14 cellular contexts compared by ENCODE assay signal in the genomic region with DNA sequence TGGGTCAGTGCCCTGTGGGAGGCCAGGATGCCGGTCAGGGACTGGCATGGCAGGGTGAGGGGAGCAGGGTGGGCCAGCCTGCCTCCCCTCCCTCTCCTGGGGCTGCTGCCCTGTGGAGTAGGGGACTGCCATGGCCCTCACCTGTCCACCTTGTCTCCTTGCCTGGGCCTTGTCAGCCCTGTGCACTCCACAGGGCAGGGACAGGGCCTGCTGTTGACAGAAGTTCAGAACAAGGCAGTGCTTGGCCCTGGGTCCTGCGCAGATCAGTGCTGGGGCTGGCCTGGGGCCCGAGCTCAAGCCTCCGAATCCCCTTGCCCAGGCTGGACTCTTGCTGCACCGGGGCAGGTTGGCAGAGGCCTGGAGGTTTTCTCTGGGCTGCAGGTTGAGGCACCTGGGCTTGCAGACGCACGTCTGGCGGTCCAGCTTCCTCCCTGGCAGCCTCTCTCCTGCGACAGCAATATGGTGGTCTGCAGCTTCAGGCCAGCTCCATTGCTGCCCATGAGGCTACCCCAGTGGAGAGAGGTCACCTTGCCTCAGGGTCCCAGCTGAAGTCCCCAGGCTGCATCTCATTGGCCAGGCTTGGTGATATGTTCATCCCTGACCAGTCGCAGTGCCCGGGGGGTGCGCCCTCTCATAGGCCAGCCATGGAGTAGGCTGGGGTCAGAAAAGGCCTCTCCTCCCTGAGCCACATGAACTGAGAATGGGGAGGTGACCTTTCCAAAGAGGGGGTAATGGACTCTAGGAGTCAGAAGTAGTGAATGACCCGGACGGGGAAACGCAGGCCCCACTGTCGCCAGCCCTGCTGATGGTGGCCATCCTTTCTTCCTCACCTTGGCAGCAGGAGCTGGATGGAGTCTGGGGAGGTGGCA. TPM values are rescaled to one million over a fixed set of nuclear protein-coding genes. Genes with fewer than 3 reads are reported as not detected.
DNase-seq lines count a peak whose midpoint lies in the region; ATAC-seq, FAIRE-seq and TF ChIP-seq lines count a peak whose summit lies in the region.
"Had no signal": no experiment of that assay in that cellular context is flagged by ENCODE, and none has a peak within 500 bp of the region (broad histone marks: within the 10 kb centered on the region; RNA-seq: fewer than 3 reads in every experiment).

No MANE protein-coding gene starts in this region.

- no peaks in the 10 kb centered on the region for H3K9me3 Mint-ChIP-seq in CD8-positive, alpha-beta T cell
- H3K9me3 Mint-ChIP-seq: H9, memory B cell had no signal

- no peaks in the 10 kb centered on the region for H3K79me2 ChIP-seq in Loucy (ENCODE audit: insufficient read depth, low read length)
- H3K79me2 ChIP-seq in K562 (ENCODE audit: control insufficient read depth, insufficient read depth, low read length) = no peaks in the 10 kb centered on the region

- in situ Hi-C loops in K562 (cut with MboI) = no loop called here

- H3F3A ChIP-seq in Loucy (ENCODE audit: low read depth) = no peaks in the 10 kb centered on the region

- no peak for TF ChIP-seq RAD21 in K562 (CRISPR knock-in tag; conservative IDR thresholded peaks at IDR 0.05 in 1 of 2, IDR thresholded peaks at IDR 0.05 in 1 of 2)

- no peaks in the 10 kb centered on the region for H3K27me3 Mint-ChIP-seq in CD8-positive, alpha-beta T cell (ENCODE audit: low read depth)

- TF ChIP-seq EP300 in K562 (IDR thresholded peaks at IDR 0.05; ENCODE audit: low read length) = no peak

- H3K4me3 ChIP-seq in CD8-positive, alpha-beta T cell (ENCODE audit: low read depth, low read length) = no peak overlapping the region
- peak overlapping the region; percentile 20 for H3K4me3 ChIP-seq in Loucy (ENCODE audit: low read length, poor library complexity, severe bottlenecking)
- no peak overlapping the region for H3K4me3 ChIP-seq in K562
- peak overlapping the region in 1 of 2 experiments; percentile 41 for H3K4me3 ChIP-seq in neutrophil (ENCODE audit: low read depth in 1 of 2, low read length in 1 of 2)
- H3K4me3 ChIP-seq: skin epidermis had no signal

- peak overlapping the region; percentile 3; the same call in 1 of the 2 replicates for H2AFZ ChIP-seq in Loucy (ENCODE audit: low read length)
- peak overlapping the region; percentile 73 for H2AFZ ChIP-seq in K562 (ENCODE audit: low read depth, low read length)

- peaks cover 16% of the 10 kb centered on the region for H3K4me1 ChIP-seq in CD8-positive, alpha-beta T cell (ENCODE audit: insufficient read depth, low read length)
- H3K4me1 ChIP-seq in Loucy (ENCODE audit: insufficient read depth, low read length, poor library complexity, severe bottlenecking) (peaks cover 54% of the 10 kb centered on the region), K562 (replicated peaks in 1 of 2; ENCODE audit: control insufficient read depth in 2 of 2, insufficient read depth in 2 of 2, low read length in 2 of 2) (peaks cover 23 to 43% of the 10 kb centered on the region in 2 experiments), neutrophil (ENCODE audit: control insufficient read depth in 1 of 2, insufficient read depth in 1 of 2, low read depth in 1 of 2, low read length in 1 of 2) (peaks cover 22 to 60% of the 10 kb centered on the region in 2 experiments)

- H3K4me3 Mint-ChIP-seq in CD8-positive, alpha-beta T cell = peak overlapping the region; percentile 3
- H3K4me3 Mint-ChIP-seq: H9, memory B cell had no signal

- no peaks in the 10 kb centered on the region for H3K27me3 ChIP-seq in CD8-positive, alpha-beta T cell (ENCODE audit: insufficient read depth, low read length)
- H3K27me3 ChIP-seq in Loucy (ENCODE audit: insufficient read depth, low read length, poor library complexity, severe bottlenecking) (no peaks in the 10 kb centered on the region), K562 (ENCODE audit: control insufficient read depth in 2 of 2, insufficient read depth in 2 of 2, low read length in 2 of 2) (no peaks in the 10 kb centered on the region), neutrophil (no peaks in the 10 kb centered on the region)

- no peak overlapping the region for H3K27ac Mint-ChIP-seq in CD8-positive, alpha-beta T cell
- H3K27ac Mint-ChIP-seq: activated naive CD8-positive, alpha-beta T cell; memory B cell had no signal

- no peaks in the 10 kb centered on the region for H3K36me3 Mint-ChIP-seq in CD8-positive, alpha-beta T cell
- H3K36me3 Mint-ChIP-seq: activated naive CD8-positive, alpha-beta T cell; memory B cell had no signal

- H3K36me3 ChIP-seq in CD8-positive, alpha-beta T cell (ENCODE audit: insufficient read depth, low read length) = no peaks in the 10 kb centered on the region
- no peaks in the 10 kb centered on the region for H3K36me3 ChIP-seq in Loucy (ENCODE audit: insufficient read depth, low read length)
- no peaks in the 10 kb centered on the region for H3K36me3 ChIP-seq in K562 (ENCODE audit: control insufficient read depth, insufficient read depth, low read length)
- no peaks in the 10 kb centered on the region for H3K36me3 ChIP-seq in neutrophil

- intact Hi-C loops in CD8-positive, alpha-beta T cell (cut with DNase I, micrococcal nuclease) = no loop called here
- intact Hi-C loops in K562 (cut with micrococcal nuclease) (no loop called here), left colon (cut with DNase I, micrococcal nuclease) (no loop called here)

- peak overlapping the region; percentile 50 for H3K4me2 ChIP-seq in Loucy (ENCODE audit: low read depth, low read length, poor library complexity, severe bottlenecking)
- H3K4me2 ChIP-seq in K562 (ENCODE audit: insufficient read depth, low read length) = no peak overlapping the region

- no peak overlapping the region for H3K27ac ChIP-seq in CD8-positive, alpha-beta T cell (ENCODE audit: low read depth, low read length)
- H3K27ac ChIP-seq in K562 (ENCODE audit: extremely low read depth, low read depth, low read length) (no peak overlapping the region), neutrophil (peak overlapping the region; percentile 52)

- ATAC-seq in CD8-positive, alpha-beta T cell = no peak
- ATAC-seq in K562 (no peak), GM21723 (IDR thresholded peaks at IDR 0.05; ENCODE audit: unreplicated experiment) (no peak), left colon (no peak)

- CTCF ChIA-PET in CD8-positive, alpha-beta T cell (lab: Charles Lee) = no interaction called here
- CTCF ChIA-PET in K562 (lab: Yijun Ruan, JAX; ENCODE audit: low intra/inter-chr PET ratio) = no interaction called here

- H3K9me2 ChIP-seq in Loucy (replicated peaks; ENCODE audit: low read depth, low read length) = no peaks in the 10 kb centered on the region

- H3K9me1 ChIP-seq in K562 (ENCODE audit: control insufficient read depth, insufficient read depth, low read length) = no peaks in the 10 kb centered on the region

- H3K9ac ChIP-seq in Loucy (ENCODE audit: low read depth, low read length, poor library complexity, severe bottlenecking) (peak overlapping the region; percentile 54), K562 (ENCODE audit: insufficient read depth in 1 of 2, low read depth in 2 of 2, low read length in 2 of 2) (peak overlapping the region in 1 of 2 experiments; percentile 80; a peak in 2 of 4 replicates)

- no TSS peak for BruUV-seq in K562 (replicated peaks; lab: Mats Ljungman, UMichigan)

- H3K9me3 ChIP-seq in CD8-positive, alpha-beta T cell (ENCODE audit: low read length) = no peaks in the 10 kb centered on the region
- no peaks in the 10 kb centered on the region for H3K9me3 ChIP-seq in Loucy (ENCODE audit: insufficient read depth, low read depth, low read length)
- no peaks in the 10 kb centered on the region for H3K9me3 ChIP-seq in K562 (replicated peaks; ENCODE audit: control insufficient read depth, insufficient read depth, low read depth, low read length)
- no peaks in the 10 kb centered on the region for H3K9me3 ChIP-seq in neutrophil

- TF ChIP-seq POLR2A in K562 (conservative IDR thresholded peaks at IDR 0.05) = no peak

- POLR2A ChIA-PET in CD8-positive, alpha-beta T cell (lab: Charles Lee) = no interaction called here
- POLR2A ChIA-PET in K562 (lab: Yijun Ruan, JAX) = interaction anchor here (1.0 kb wide), 1 partner anchor 380 kb away, joined by 3 read pairs; no protein-coding TSS in a partner anchor

- 80% methylated on average over 11 of the region's 16 CpGs for WGBS in K562 (ENCODE audit: insufficient coverage, low coverage, missing lambda C conversion rate)

- H3K4me1 Mint-ChIP-seq in CD8-positive, alpha-beta T cell (ENCODE audit: low read depth) = peaks cover 6% of the 10 kb centered on the region

- H4K20me1 ChIP-seq in Loucy (ENCODE audit: insufficient read depth, low read length, poor library complexity, severe bottlenecking) = no peaks in the 10 kb centered on the region
- H4K20me1 ChIP-seq in K562 (replicated peaks; ENCODE audit: control insufficient read depth, insufficient read depth, low read length) = no peaks in the 10 kb centered on the region

- no peak for FAIRE-seq in K562 (lab: Jason Lieb, UNC)

- no peak for TF ChIP-seq CTCF in CD8-positive, alpha-beta T cell (IDR thresholded peaks at IDR 0.05)
- TF ChIP-seq CTCF in Loucy (conservative IDR thresholded peaks at IDR 0.05; ENCODE audit: low read length) (no peak), K562 (IDR thresholded peaks at IDR 0.05 in 2 of 3, conservative IDR thresholded peaks at IDR 0.05 in 1 of 3; ENCODE audit: insufficient read depth in 2 of 3, low read depth in 1 of 3, low read length in 3 of 3) (no peak), neutrophil (IDR thresholded peaks at IDR 0.05) (no peak)

- DNase-seq in CD8-positive, alpha-beta T cell = no peak
- DNase-seq in K562 (ENCODE audit: extremely low read depth in 1 of 4, low spot score in 3 of 4) = no peak
- DNase-seq in NCI-H146 (lab: John Stamatoyannopoulos, UW) = no peak
- no peak for DNase-seq in left colon
- no peak for DNase-seq in NCI-H1105 (lab: John Stamatoyannopoulos, UW)
- DNase-seq: H9, NCI-H1417, NCI-H2227 treated with DMSO at 0.1 percent for 48 hours had no signal

RNA-seq across cellular contexts. Expression of a gene that starts 21.5 kb away (rescaled TPM):
- 10 to 100 TPM; 50.2 to 54.6 TPM for total RNA-seq in CD8-positive, alpha-beta T cell
- total RNA-seq in K562 (2011; cell fraction: chromatin; rRNA removed; ENCODE audit: low replicate concordance) = 73.9 and 131 TPM in 2 replicates
- total RNA-seq in K562 (2011; cell fraction: nucleolus; rRNA removed) = 41.7 and 54.3 TPM in 2 replicates
- 82.8 and 110 TPM in 2 replicates for total RNA-seq in K562 (2011; cell fraction: nucleoplasm; rRNA removed)
- total RNA-seq in K562 (2014; rRNA removed) (30.2 and 41.1 TPM in 2 replicates), K562 (2014; rRNA removed; fragmentation: Illumina TruSeq; extraction: Trizol) (26.5 and 34.3 TPM in 2 replicates), K562 (2015; rRNA removed; fragmentation: Illumina TruSeq; extraction: Trizol) (34.2 and 37.0 TPM in 2 replicates), K562 (2021) (36.5 and 41.4 TPM in 2 replicates), left colon (10 to 100 TPM; 47.6 to 87.4 TPM)
- polyA plus RNA-seq in K562 (2011; rRNA removed) (21.1 and 24.3 TPM in 2 replicates), K562 (2014; fragmentation: Illumina TruSeq; extraction: Trizol) (22.6 and 30.2 TPM in 2 replicates), K562 (2014; fragmentation: Nextera tagmentation; extraction: Ambion mirVana) (1 to 10 TPM; 3.6 to 6.7 TPM), K562 (2014; rRNA removed) (34.7 and 34.8 TPM in 2 replicates)
- 14.9 and 18.8 TPM in 2 replicates for polyA plus RNA-seq in K562 (2011; cell fraction: cytosol; rRNA removed)
- polyA plus RNA-seq in K562 (2011; cell fraction: nucleus; rRNA removed) = 46.9 and 59.6 TPM in 2 replicates
- polyA plus RNA-seq in K562 (2012) = 24.3 and 24.8 TPM in 2 replicates
- polyA minus RNA-seq in K562 (2011; rRNA and poly(A)+ RNA removed) = 30.6 and 34.6 TPM in 2 replicates
- polyA minus RNA-seq in K562 (2011; cell fraction: cytosol; rRNA and poly(A)+ RNA removed) = 12.8 and 13.7 TPM in 2 replicates
- 15.5 and 26.4 TPM in 2 replicates for polyA minus RNA-seq in K562 (2011; cell fraction: nucleus; rRNA and poly(A)+ RNA removed)
